ENCODE assay signal across 27 cellular contexts in the genomic region with DNA sequence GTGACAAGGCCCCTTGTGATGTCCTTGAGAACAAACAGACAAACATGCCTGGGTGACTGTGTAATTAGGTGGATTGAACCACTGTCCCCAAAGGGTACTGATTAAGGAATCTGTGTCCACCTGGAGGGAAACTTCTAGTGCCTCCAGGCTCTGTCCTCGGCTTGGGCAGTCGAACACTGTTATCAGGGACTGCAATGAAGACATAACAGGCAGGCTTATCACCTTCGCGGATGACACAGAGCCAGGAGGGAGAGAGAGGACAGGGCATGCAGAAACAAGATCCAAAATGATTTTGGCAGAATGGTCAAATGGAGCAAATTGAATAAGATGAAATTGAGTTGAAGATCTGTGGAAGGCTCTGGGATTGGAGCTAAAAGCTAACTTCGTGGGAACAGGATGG.
"Had no signal": no experiment of that assay in that cellular context is flagged by ENCODE, and none has a peak within 500 bp of the region (broad histone marks: within the 10 kb centered on the region; RNA-seq: fewer than 3 reads in every experiment).

No MANE protein-coding gene starts in this region.

- H3K27ac ChIP-seq: esophagus squamous epithelium, left lung, neutrophil, pancreas, sigmoid colon, testis, tibial artery, upper lobe of left lung had no signal

- H3K36me3 Mint-ChIP-seq: mesothelial cell of epicardium; naive B cell; natural killer cell treated with Interleukin-12 subunit alpha and Interleukin-12 subunit beta and Interleukin-15 and Interleukin-18, amount 100 ng/mL, for 72 hours; stimulated activated memory B cell treated with anti-CD40 and anti-IgM and Interleukin-4, amounts not matched to agents 10 μg/mL and 1 μg/mL and 100 μg/mL, for 72 hours had no signal

- FAIRE-seq: endometrium, frontal cortex, kidney, pancreas, urothelium cell line had no signal

- H3K9me3 Mint-ChIP-seq: effector memory CD8-positive, alpha-beta T cell; mesothelial cell of epicardium; naive B cell; natural killer cell treated with Interleukin-12 subunit alpha and Interleukin-12 subunit beta and Interleukin-15 and Interleukin-18, amount 100 ng/mL, for 72 hours; neural crest cell; stimulated activated memory B cell treated with anti-CD40 and anti-IgM and Interleukin-4, amounts not matched to agents 10 μg/mL and 1 μg/mL and 100 μg/mL, for 72 hours had no signal

- H3K4me3 Mint-ChIP-seq: effector memory CD8-positive, alpha-beta T cell; mesothelial cell of epicardium; naive B cell; natural killer cell treated with Interleukin-12 subunit alpha and Interleukin-12 subunit beta and Interleukin-15 and Interleukin-18, amount 100 ng/mL, for 72 hours; neural crest cell; stimulated activated memory B cell treated with anti-CD40 and anti-IgM and Interleukin-4, amounts not matched to agents 10 μg/mL and 1 μg/mL and 100 μg/mL, for 72 hours had no signal

- H3K36me3 ChIP-seq: esophagus squamous epithelium, left lung, neutrophil, pancreas, sigmoid colon, tibial artery, upper lobe of left lung had no signal

- H3K27me3 ChIP-seq: left lung, pancreas, sigmoid colon, testis, upper lobe of left lung had no signal

- ATAC-seq: effector memory CD8-positive, alpha-beta T cell; left lung; mucosa of descending colon; natural killer cell treated with Interleukin-12 subunit alpha and Interleukin-12 subunit beta and Interleukin-15 and Interleukin-18, amount 100 ng/mL, for 72 hours; pancreas; stimulated activated memory B cell treated with anti-CD40 and anti-IgM and Interleukin-4, amounts not matched to agents 10 μg/mL and 1 μg/mL and 100 μg/mL, for 72 hours; stimulated activated naive CD8-positive, alpha-beta T cell treated with anti-CD3 and anti-CD28 coated beads, Interleukin-15, Interleukin-2, amounts not matched to agents 100 U/mL and 50 U/mL, for 24 hours had no signal

- H3K4me1 ChIP-seq: esophagus squamous epithelium, left lung, pancreas, sigmoid colon, testis, tibial artery, upper lobe of left lung had no signal

- H3K4me1 Mint-ChIP-seq: naive B cell; neural crest cell; stimulated activated memory B cell treated with anti-CD40 and anti-IgM and Interleukin-4, amounts not matched to agents 10 μg/mL and 1 μg/mL and 100 μg/mL, for 72 hours had no signal

- H3K9me3 ChIP-seq: esophagus squamous epithelium, left lung, mucosa of descending colon, neutrophil, pancreas, sigmoid colon, testis, tibial artery, upper lobe of left lung had no signal

- DNase-seq: cortex of kidney; effector memory CD8-positive, alpha-beta T cell; erythroblast; esophagus squamous epithelium; kidney; left lung; mesenchymal stem cell; mucosa of descending colon; naive B cell; pancreas; sigmoid colon; stimulated activated CD4-positive, alpha-beta T cell treated with anti-CD3 and anti-CD28 coated beads, Interleukin-2, amount 100 ng/mL, for 24 hours; stimulated activated CD4-positive, alpha-beta T cell treated with anti-CD3 and anti-CD28 coated beads, Interleukin-4, amount 100 ng/mL, for 24 hours; stimulated activated naive CD8-positive, alpha-beta T cell treated with anti-CD3 and anti-CD28 coated beads, Interleukin-15, Interleukin-2, amounts not matched to agents 100 U/mL and 50 U/mL, for 24 hours; substantia nigra; testis; tibial artery; upper lobe of left lung had no signal

- H3K4me3 ChIP-seq: esophagus squamous epithelium, left lung, mucosa of descending colon, pancreas, sigmoid colon, testis, tibial artery, upper lobe of left lung had no signal

- H3K27ac Mint-ChIP-seq: effector memory CD8-positive, alpha-beta T cell; mesothelial cell of epicardium; natural killer cell treated with Interleukin-12 subunit alpha and Interleukin-12 subunit beta and Interleukin-15 and Interleukin-18, amount 100 ng/mL, for 72 hours; progenitor cell of endocrine pancreas; stimulated activated memory B cell treated with anti-CD40 and anti-IgM and Interleukin-4, amounts not matched to agents 10 μg/mL and 1 μg/mL and 100 μg/mL, for 72 hours had no signal
